8 cellular contexts compared by ENCODE assay signal in the genomic region with DNA sequence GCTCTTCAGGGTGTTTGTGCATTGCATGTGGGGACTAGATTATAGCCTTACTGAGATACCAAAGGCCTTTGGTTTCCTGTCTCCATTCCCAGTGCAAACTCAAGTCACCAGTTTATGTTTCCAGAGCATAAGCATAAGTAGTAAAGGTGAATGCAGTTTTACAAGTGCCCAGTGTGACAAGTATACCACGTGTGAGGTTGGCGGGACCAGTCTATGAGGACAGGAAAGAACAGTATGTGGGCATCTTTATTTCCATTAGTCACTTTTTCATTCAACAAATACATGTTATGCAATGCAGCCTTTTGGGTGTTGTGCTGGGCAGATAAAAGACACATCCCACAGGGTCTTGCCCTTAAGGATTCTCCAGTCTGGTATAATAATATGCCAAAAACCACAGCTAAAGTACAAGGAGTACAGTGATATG.
DNase-seq lines count a peak whose midpoint lies in the region; ATAC-seq, FAIRE-seq and TF ChIP-seq lines count a peak whose summit lies in the region.

No MANE protein-coding gene starts in this region.

- no peaks in the 10 kb centered on the region for H3K27me3 Mint-ChIP-seq in natural killer cell (ENCODE audit: low read depth in 2 of 2)

- H3K27ac ChIP-seq in 22Rv1 (peak overlapping the region; percentile 71), OCI-LY3 (ENCODE audit: low read length) (peak overlapping the region; percentile 96)

- no peak for TF ChIP-seq CTCF in 22Rv1 (IDR thresholded peaks at IDR 0.05)
- no peak for TF ChIP-seq CTCF in OCI-LY3 (IDR thresholded peaks at IDR 0.05; ENCODE audit: low read depth, low read length)
- no peak for TF ChIP-seq CTCF in bronchial epithelial cell (IDR thresholded peaks at IDR 0.05; ENCODE audit: insufficient read depth, low read length, severe bottlenecking)
- TF ChIP-seq CTCF in natural killer cell (IDR thresholded peaks at IDR 0.05): no peak

- intact Hi-C loops in natural killer cell (cut with micrococcal nuclease): loop anchor here (2.0 to 5.0 kb wide), 6 partner anchors 105 to 1219 kb away; a partner anchor contains a TSS

- H3K27ac Mint-ChIP-seq in natural killer cell: peak overlapping the region; percentile 84 to 89

- no peak for FAIRE-seq in bronchial epithelial cell (lab: Jason Lieb, UNC)

- DNase-seq in bronchial epithelial cell (ENCODE audit: low read depth): peak; percentile 72
- DNase-seq in natural killer cell: no peak
- no peak for DNase-seq in OCI-M2 (lab: John Stamatoyannopoulos, UW; ENCODE audit: unreplicated experiment)
- no peak for DNase-seq in DMS153 treated with DMSO at 0.1 percent for 48 hours (lab: John Stamatoyannopoulos, UW; ENCODE audit: unreplicated experiment)
- DNase-seq in NCI-H2029 (lab: John Stamatoyannopoulos, UW): no peak

- no peaks in the 10 kb centered on the region for H3K9me3 ChIP-seq in OCI-LY3 (ENCODE audit: insufficient read depth, low read length)

- no peaks in the 10 kb centered on the region for H3K27me3 ChIP-seq in OCI-LY3 (ENCODE audit: low read depth, low read length)
- no peaks in the 10 kb centered on the region for H3K27me3 ChIP-seq in bronchial epithelial cell (ENCODE audit: control insufficient read depth, insufficient read depth, low read length)

- ATAC-seq in natural killer cell: peak; percentile 37 to 55 (median 45)
- ATAC-seq in HG03159 (IDR thresholded peaks at IDR 0.05; ENCODE audit: unreplicated experiment): no peak

- H3K4me3 ChIP-seq in OCI-LY3 (ENCODE audit: low read length) (peak overlapping the region; percentile 81), bronchial epithelial cell (ENCODE audit: low read depth, low read length) (no peak overlapping the region)

- peaks cover 86 to 92% of the 10 kb centered on the region in 2 donors for H3K4me1 Mint-ChIP-seq in natural killer cell

- H3K9ac ChIP-seq in OCI-LY3 (ENCODE audit: low read length): peak overlapping the region; percentile 91

- H3K4me1 ChIP-seq in OCI-LY3 (ENCODE audit: low read length): peaks cover 87% of the 10 kb centered on the region

- peak overlapping the region; percentile 79 for H3K4me3 Mint-ChIP-seq in natural killer cell

- no peak overlapping the region for H2AFZ ChIP-seq in OCI-LY3 (ENCODE audit: low read depth, low read length)

- H3K36me3 Mint-ChIP-seq in natural killer cell: peaks cover 7% of the 10 kb centered on the region

- H3K36me3 ChIP-seq in OCI-LY3 (replicated peaks; ENCODE audit: low read depth, low read length) (peaks cover 15% of the 10 kb centered on the region), bronchial epithelial cell (ENCODE audit: control insufficient read depth, insufficient read depth, low read length) (peaks cover 3% of the 10 kb centered on the region)

- H3K4me2 ChIP-seq in OCI-LY3 (ENCODE audit: low read length): peak overlapping the region; percentile 92

- H3K9me3 Mint-ChIP-seq in natural killer cell: no peaks in the 10 kb centered on the region

- no peaks in the 10 kb centered on the region for H4K20me1 ChIP-seq in OCI-LY3 (ENCODE audit: insufficient read depth, low read length)

- peaks cover 38% of the 10 kb centered on the region for H3K79me2 ChIP-seq in OCI-LY3 (ENCODE audit: low read length)
